ENCODE assay signal across 10 cellular contexts in genomic region chr1:55781944-55782482, GRCh38.
DNase-seq lines count a peak whose midpoint lies in the region; ATAC-seq and TF ChIP-seq lines count a peak whose summit lies in the region.
"Had no signal": no experiment of that assay in that cellular context is flagged by ENCODE, and none has a peak within 500 bp of the region (broad histone marks: within the 10 kb centered on the region; RNA-seq: fewer than 3 reads in every experiment).

No MANE protein-coding gene starts in this region.

- H3K36me3 Mint-ChIP-seq in activated CD4-positive, alpha-beta T cell treated with anti-CD3 and anti-CD28 coated beads for 36 hours (ENCODE audit: low read depth) = no peaks in the 10 kb centered on the region
- H3K36me3 Mint-ChIP-seq: naive thymus-derived CD8-positive, alpha-beta T cell had no signal

- POLR2A ChIA-PET in activated CD4-positive, alpha-beta T cell treated with anti-CD3 and anti-CD28 coated beads for 36 hours (lab: Charles Lee) = no interaction called here

- H3K36me3 ChIP-seq in adipocyte (ENCODE audit: control insufficient read depth, insufficient read depth, low read length, severe bottlenecking) = no peaks in the 10 kb centered on the region
- no peaks in the 10 kb centered on the region for H3K36me3 ChIP-seq in kidney epithelial cell (ENCODE audit: control insufficient read depth, insufficient read depth, low read length)

- ATAC-seq in activated CD4-positive, alpha-beta T cell treated with anti-CD3 and anti-CD28 coated beads for 36 hours = no peak
- ATAC-seq in HG02678 (IDR thresholded peaks at IDR 0.05; ENCODE audit: unreplicated experiment) = no peak
- ATAC-seq: naive thymus-derived CD8-positive, alpha-beta T cell had no signal

- H3K9me3 ChIP-seq in adipocyte (ENCODE audit: control insufficient read depth, low read length) = no peaks in the 10 kb centered on the region

- peak; percentile 13 for DNase-seq in ACHN
- DNase-seq in HS-27A (ENCODE audit: low read depth) = peak; percentile 57
- DNase-seq in adipocyte (ENCODE audit: low read depth) = peak; percentile 21
- peak; percentile 72 for DNase-seq in kidney epithelial cell (ENCODE audit: low read depth)
- DNase-seq in activated CD4-positive, alpha-beta T cell treated with anti-CD3 and anti-CD28 coated beads for 36 hours = no peak
- DNase-seq in RPMI8226 = no peak
- no peak for DNase-seq in SKM-1 treated with dmso at 0.1 percent for 144 hours (lab: John Stamatoyannopoulos, UW; ENCODE audit: unreplicated experiment)
- DNase-seq: activated CD4-positive, alpha-beta T cell treated with anti-CD3 and anti-CD28 coated beads for 4 hours; naive thymus-derived CD8-positive, alpha-beta T cell had no signal

- no peak overlapping the region for H3K27ac Mint-ChIP-seq in activated CD4-positive, alpha-beta T cell treated with anti-CD3 and anti-CD28 coated beads for 36 hours
- H3K27ac Mint-ChIP-seq: naive thymus-derived CD8-positive, alpha-beta T cell had no signal

- in situ Hi-C loops in ACHN (cut with HindIII; ENCODE audit: low pct_ligation_motif_present, low pct_unique_long_range_greater_than_20kb, low sequenced_read_pairs) = no loop called here

- H3K27me3 ChIP-seq in adipocyte (replicated peaks; ENCODE audit: control insufficient read depth, insufficient read depth, low read length) (no peaks in the 10 kb centered on the region), kidney epithelial cell (ENCODE audit: control insufficient read depth, insufficient read depth, low read length) (no peaks in the 10 kb centered on the region)

- CTCF ChIA-PET in activated CD4-positive, alpha-beta T cell treated with anti-CD3 and anti-CD28 coated beads for 36 hours (lab: Charles Lee) = no interaction called here

- intact Hi-C loops in activated CD4-positive, alpha-beta T cell treated with anti-CD3 and anti-CD28 coated beads for 36 hours (cut with DNase I, micrococcal nuclease) = no loop called here

- no peak overlapping the region for H3K4me3 Mint-ChIP-seq in activated CD4-positive, alpha-beta T cell treated with anti-CD3 and anti-CD28 coated beads for 36 hours
- H3K4me3 Mint-ChIP-seq: naive thymus-derived CD8-positive, alpha-beta T cell had no signal

- no peaks in the 10 kb centered on the region for H3K4me1 Mint-ChIP-seq in activated CD4-positive, alpha-beta T cell treated with anti-CD3 and anti-CD28 coated beads for 36 hours
- H3K4me1 Mint-ChIP-seq: naive thymus-derived CD8-positive, alpha-beta T cell had no signal

- no peaks in the 10 kb centered on the region for H3K9me3 Mint-ChIP-seq in activated CD4-positive, alpha-beta T cell treated with anti-CD3 and anti-CD28 coated beads for 36 hours (ENCODE audit: low read depth)

- H3K4me3 ChIP-seq in adipocyte (ENCODE audit: low read length) = no peak overlapping the region
- H3K4me3 ChIP-seq in kidney epithelial cell (ENCODE audit: low read depth, low read length) = no peak overlapping the region

- no peak overlapping the region for H3K9ac ChIP-seq in adipocyte (ENCODE audit: low read length)

- H3K4me1 ChIP-seq in adipocyte (ENCODE audit: control insufficient read depth, insufficient read depth, low read length) = peaks cover 11% of the 10 kb centered on the region

- no peak for TF ChIP-seq CTCF in kidney epithelial cell (IDR thresholded peaks at IDR 0.05; ENCODE audit: insufficient read depth, low read length, poor library complexity, severe bottlenecking)

- H3K27me3 Mint-ChIP-seq in activated CD4-positive, alpha-beta T cell treated with anti-CD3 and anti-CD28 coated beads for 36 hours = no peaks in the 10 kb centered on the region

Comparison
In these comparisons a context has a peak if more than half of its experiments do, and no peak if none do; other contexts are left out.
1. DNase-seq: peak in ACHN (single experiment), HS-27A (single experiment), adipocyte (single experiment) and kidney epithelial cell (single experiment); none in activated CD4-positive, alpha-beta T cell treated with anti-CD3 and anti-CD28 coated beads for 36 hours (single experiment), RPMI8226 (single experiment) and SKM-1 treated with dmso at 0.1 percent for 144 hours (single experiment).